In genomic region chr2:43356774-43357173, GRCh38 we compare ENCODE assay signal across 21 cellular contexts.
DNase-seq lines count a peak whose midpoint lies in the region; ATAC-seq and TF ChIP-seq lines count a peak whose summit lies in the region.
"Had no signal": no experiment of that assay in that cellular context is flagged by ENCODE, and none has a peak within 500 bp of the region (broad histone marks: within the 10 kb centered on the region; RNA-seq: fewer than 3 reads in every experiment).

No MANE protein-coding gene starts in this region.

- in situ Hi-C loops in astrocyte of the spinal cord (cut with HindIII; ENCODE audit: low sequenced_read_pairs), result no loop called here

- H3K9me3 ChIP-seq in uterus, result no peaks in the 10 kb centered on the region
- H3K9me3 ChIP-seq: Peyer's patch, tibial nerve had no signal

- no peaks in the 10 kb centered on the region for H3K27me3 ChIP-seq in uterus
- H3K27me3 ChIP-seq: Peyer's patch had no signal

- H3K4me1 ChIP-seq in uterus, result peaks cover 0 to 9% of the 10 kb centered on the region in 2 donors
- H3K4me1 ChIP-seq: Peyer's patch had no signal

- intact Hi-C loops in uterus (cut with DNase I; ENCODE audit: low total_unique reads), result loop anchor here (10.0 kb wide), 1 partner anchor 58 kb away; no protein-coding TSS in a partner anchor

- POLR2A ChIA-PET in HEK293T (lab: Yijun Ruan, JAX), result no interaction called here

- peak overlapping the region; percentile 0 to 64 for H3K27ac ChIP-seq in uterus
- H3K27ac ChIP-seq: tibial nerve, VCaP had no signal

- TF ChIP-seq CTCF in astrocyte of the spinal cord (IDR thresholded peaks at IDR 0.05; ENCODE audit: low read depth, low read length) (no peak), foreskin fibroblast (IDR thresholded peaks at IDR 0.05; ENCODE audit: low read depth, low read length) (no peak), uterus (IDR thresholded peaks at IDR 0.05) (no peak)

- no peak for ATAC-seq in HG03196 (IDR thresholded peaks at IDR 0.05; ENCODE audit: unreplicated experiment)
- ATAC-seq: activated naive CD8-positive, alpha-beta T cell treated with anti-CD3 and anti-CD28 coated beads, Interleukin-2, amount 50 U/mL, for 24 hours; stimulated activated naive CD8-positive, alpha-beta T cell treated with anti-CD3 and anti-CD28 coated beads, Interleukin-15, amount 100 ng/mL, for 72 hours had no signal

- no peak for DNase-seq in HEK293T (ENCODE audit: extremely low spot score)
- DNase-seq in astrocyte of the spinal cord (ENCODE audit: low read depth, low spot score), result peak; percentile 58
- peak; percentile 38 to 52 for DNase-seq in foreskin fibroblast
- DNase-seq in uterus, result no peak
- DNase-seq in activated effector memory CD4-positive, alpha-beta T cell treated with Interleukin-2 at 50 U/mL for 16 hours, result no peak
- no peak for DNase-seq in activated CD8-positive, alpha-beta memory T cell treated with anti-CD3 and anti-CD28 coated beads, Interleukin-2, amount 50 U/mL, for 4 hours
- DNase-seq in hypothalamus (lab: John Stamatoyannopoulos, UW), result no peak
- DNase-seq: activated CD4-positive, alpha-beta T cell treated with anti-CD3 and anti-CD28 coated beads, Interleukin-2, amount 50 U/mL, for 1 hour; activated effector memory CD4-positive, alpha-beta T cell treated with anti-CD3 and anti-CD28 coated beads, Interleukin-2, amount 50 U/mL, for 16 hours; activated naive CD8-positive, alpha-beta T cell treated with anti-CD3 and anti-CD28 coated beads, Interleukin-2, amount 50 U/mL, for 24 hours; AML-193; DND-41; NCI-H1436 treated with DMSO at 0.1 percent for 48 hours; NCI-H524; nucleus accumbens; Peyer's patch; retina; stimulated activated naive CD8-positive, alpha-beta T cell treated with anti-CD3 and anti-CD28 coated beads, Interleukin-15, amount 100 ng/mL, for 72 hours had no signal

- no peak for TF ChIP-seq POLR2A in uterus (IDR thresholded peaks at IDR 0.05)

- no peak overlapping the region for H3K4me3 ChIP-seq in astrocyte of the spinal cord (ENCODE audit: low read depth, low read length)
- H3K4me3 ChIP-seq in foreskin fibroblast (ENCODE audit: low read depth in 1 of 2, low read length in 2 of 2), result no peak overlapping the region
- H3K4me3 ChIP-seq in uterus, result no peak overlapping the region
- H3K4me3 ChIP-seq: Peyer's patch, tibial nerve had no signal

- CTCF ChIA-PET in HEK293T (lab: Yijun Ruan, JAX), result no interaction called here

- no peaks in the 10 kb centered on the region for H3K36me3 ChIP-seq in uterus
- H3K36me3 ChIP-seq: Peyer's patch, tibial nerve had no signal

TF ChIP-seq in HEK293T, 16 proteins besides CTCF, POLR2A, EP300 and RAD21:
- TF ChIP-seq TARDBP (IDR thresholded peaks at IDR 0.05) (no peak), PKNOX1 (IDR thresholded peaks at IDR 0.05) (0 out of 2 replicates have a peak, but pooled peaks have one; percentile 9)
TF ChIP-seq in HEK293T: peak in this region for 1.

Comparison
In these comparisons a context has a peak if more than half of its experiments do, and no peak if none do; other contexts are left out.
1. DNase-seq: peak in astrocyte of the spinal cord (single experiment) and foreskin fibroblast (2 of 2); none in HEK293T (single experiment), uterus (0 of 2), activated effector memory CD4-positive, alpha-beta T cell treated with Interleukin-2 at 50 U/mL for 16 hours (single experiment), activated CD8-positive, alpha-beta memory T cell treated with anti-CD3 and anti-CD28 coated beads, Interleukin-2, amount 50 U/mL, for 4 hours (single experiment) and hypothalamus (0 of 51).